10 cellular contexts compared by ENCODE assay signal in the genomic region with DNA sequence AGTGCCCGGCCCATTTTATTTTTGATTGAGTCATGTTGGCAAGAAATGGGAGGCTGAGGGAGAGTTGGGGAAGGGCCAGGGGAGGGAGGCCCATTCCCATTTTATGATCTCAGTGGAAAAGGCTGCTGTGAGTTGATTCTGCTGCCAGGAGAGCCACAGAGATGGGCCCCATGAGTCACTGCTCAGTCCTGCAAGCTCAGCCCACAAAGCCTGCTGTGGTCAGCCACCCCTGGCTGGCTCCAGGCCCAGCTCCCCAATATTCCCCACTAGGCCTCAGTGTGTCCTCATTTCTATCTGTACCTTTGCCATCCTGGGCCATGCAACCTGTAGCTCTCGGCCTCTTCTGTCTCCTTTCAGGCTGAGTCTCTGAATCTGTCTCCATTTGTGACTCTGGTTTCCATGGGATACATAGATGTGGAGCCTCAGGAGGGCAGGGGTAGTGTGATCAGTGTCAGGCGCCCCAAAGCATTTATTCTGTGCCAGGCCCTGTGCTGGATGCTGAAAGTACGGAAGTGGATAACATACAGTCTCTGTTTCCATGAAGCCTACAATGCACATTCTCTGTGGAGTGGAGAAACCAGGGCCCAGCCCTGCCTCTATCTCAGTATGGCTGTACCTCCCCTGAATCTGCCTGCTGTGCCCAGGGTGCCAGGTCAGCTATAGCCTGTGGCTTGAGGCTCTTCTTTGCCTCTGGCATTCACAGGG. TPM values are rescaled to one million over a fixed set of nuclear protein-coding genes. Genes with fewer than 3 reads are reported as not detected.
DNase-seq lines count a peak whose midpoint lies in the region; ATAC-seq and TF ChIP-seq lines count a peak whose summit lies in the region.
"Had no signal": no experiment of that assay in that cellular context is flagged by ENCODE, and none has a peak within 500 bp of the region (broad histone marks: within the 10 kb centered on the region; RNA-seq: fewer than 3 reads in every experiment).

No MANE protein-coding gene starts in this region.

- H3K4me3 ChIP-seq in OCI-LY1 (ENCODE audit: low read depth, low read length, poor library complexity, severe bottlenecking), result peak overlapping the region; percentile 78

- intact Hi-C loops in dendritic cell treated with granulocyte-macrophage colony-stimulating factor and Interleukin-4, amounts not matched to agents 40 ng/mL and 50 ng/mL, for 4 days (cut with micrococcal nuclease), result loop anchor here (5.0 kb wide), 1 partner anchor 115 kb away; a partner anchor contains a TSS

- ATAC-seq in HG03457 (IDR thresholded peaks at IDR 0.05; ENCODE audit: unreplicated experiment), result no peak
- ATAC-seq in GM18519 (IDR thresholded peaks at IDR 0.05; ENCODE audit: low FRiP score, unreplicated experiment), result no peak

- peak overlapping the region; percentile 72; the same call in 1 of the 2 replicates for H3K4me2 ChIP-seq in OCI-LY1 (ENCODE audit: low read length)

- peaks cover 20% of the 10 kb centered on the region for H3K4me1 Mint-ChIP-seq in dendritic cell treated with granulocyte-macrophage colony-stimulating factor and Interleukin-4, amounts not matched to agents 40 ng/mL and 50 ng/mL, for 4 days (ENCODE audit: low read depth)

- H3K27ac Mint-ChIP-seq in dendritic cell treated with granulocyte-macrophage colony-stimulating factor and Interleukin-4, amounts not matched to agents 40 ng/mL and 50 ng/mL, for 4 days, result no peak overlapping the region

- no peak overlapping the region for H3K27ac ChIP-seq in OCI-LY1 (ENCODE audit: low read depth, low read length, poor library complexity, severe bottlenecking)

- no peaks in the 10 kb centered on the region for H4K20me1 ChIP-seq in OCI-LY1 (ENCODE audit: insufficient read depth, low read length)

- no peak for TF ChIP-seq CTCF in OCI-LY1 (IDR thresholded peaks at IDR 0.05; ENCODE audit: low read length)

- peak overlapping the region; percentile 35 for H3K4me3 Mint-ChIP-seq in dendritic cell treated with granulocyte-macrophage colony-stimulating factor and Interleukin-4, amounts not matched to agents 40 ng/mL and 50 ng/mL, for 4 days

- peaks cover 9% of the 10 kb centered on the region for H3K36me3 ChIP-seq in OCI-LY1 (ENCODE audit: insufficient read depth, low read length)
- H3K36me3 ChIP-seq: pancreas had no signal

- peaks cover 2% of the 10 kb centered on the region for H3K27me3 Mint-ChIP-seq in dendritic cell treated with granulocyte-macrophage colony-stimulating factor and Interleukin-4, amounts not matched to agents 40 ng/mL and 50 ng/mL, for 4 days

- no peaks in the 10 kb centered on the region for H3K9me3 ChIP-seq in OCI-LY1 (ENCODE audit: low read length)
- H3K9me3 ChIP-seq: pancreas had no signal

- no peak overlapping the region for H2AFZ ChIP-seq in OCI-LY1 (ENCODE audit: low read length)

- in situ Hi-C loops in Caki2 (cut with HindIII; ENCODE audit: low pct_unique_long_range_greater_than_20kb, low sequenced_read_pairs), result no loop called here

- peak; percentile 95 for DNase-seq in Caki2 (ENCODE audit: low read depth)
- peak; percentile 97 for DNase-seq in non-pigmented ciliary epithelial cell (ENCODE audit: low read depth)
- DNase-seq in activated CD8-positive, alpha-beta memory T cell treated with anti-CD3 and anti-CD28 coated beads, Interleukin-2, amount 50 U/mL, for 4 hours, result no peak
- no peak for DNase-seq in NCI-H1417 treated with DMSO at 0.1 percent for 48 hours (lab: John Stamatoyannopoulos, UW)

- no peaks in the 10 kb centered on the region for H3K27me3 ChIP-seq in OCI-LY1 (ENCODE audit: insufficient read depth, low read length)
- H3K27me3 ChIP-seq: pancreas had no signal

- no peaks in the 10 kb centered on the region for H3K9me3 Mint-ChIP-seq in dendritic cell treated with granulocyte-macrophage colony-stimulating factor and Interleukin-4, amounts not matched to agents 40 ng/mL and 50 ng/mL, for 4 days

- H3K4me1 ChIP-seq in OCI-LY1 (ENCODE audit: insufficient read depth, low read length, severe bottlenecking), result peaks cover 9% of the 10 kb centered on the region

- no peak overlapping the region; the same call in 1 of the 2 replicates for H3K9ac ChIP-seq in OCI-LY1 (ENCODE audit: low read length)

- H3K9me2 ChIP-seq in OCI-LY1 (ENCODE audit: low read depth, low read length), result no peaks in the 10 kb centered on the region

- H3F3A ChIP-seq in OCI-LY1 (ENCODE audit: insufficient read depth, low read length), result no peaks in the 10 kb centered on the region

- H3K36me3 Mint-ChIP-seq in dendritic cell treated with granulocyte-macrophage colony-stimulating factor and Interleukin-4, amounts not matched to agents 40 ng/mL and 50 ng/mL, for 4 days (ENCODE audit: low read depth), result peaks cover 8% of the 10 kb centered on the region

- H3K79me2 ChIP-seq in OCI-LY1 (ENCODE audit: insufficient read depth, low read length), result no peaks in the 10 kb centered on the region

RNA-seq across cellular contexts. Expression of a gene that starts 1.9 kb away (rescaled TPM):
- total RNA-seq in Caki2 (2014; rRNA removed; shearing (Covaris generic); ENCODE audit: low replicate concordance), result 20.5 and 21.2 TPM in 2 replicates

RNA-seq across cellular contexts. Expression of a gene that starts 28.7 kb away (rescaled TPM):
- total RNA-seq in Caki2 (2014; rRNA removed; shearing (Covaris generic); ENCODE audit: low replicate concordance), result not detected in 2 replicates

RNA-seq across cellular contexts. Expression of a gene that starts 30.2 kb away (rescaled TPM):
- 4.1 and 6.2 TPM in 2 replicates for total RNA-seq in Caki2 (2014; rRNA removed; shearing (Covaris generic); ENCODE audit: low replicate concordance)

RNA-seq across cellular contexts. Expression of a gene that starts 49.1 kb away (rescaled TPM):
- total RNA-seq in Caki2 (2014; rRNA removed; shearing (Covaris generic); ENCODE audit: low replicate concordance), result 0.49 and 5.7 TPM in 2 replicates
- total RNA-seq: NCI-H460 had no signal

RNA-seq across cellular contexts. Expression of a gene that starts 49.2 kb away (rescaled TPM):
- total RNA-seq in Caki2 (2014; rRNA removed; shearing (Covaris generic); ENCODE audit: low replicate concordance), result 0.37 TPM in 1 of 2 replicates, not detected in the other
- total RNA-seq: NCI-H460 had no signal

Comparison
In these comparisons a context has a peak if more than half of its experiments do, and no peak if none do; other contexts are left out.
1. DNase-seq: peak in Caki2 (single experiment) and non-pigmented ciliary epithelial cell (single experiment); none in activated CD8-positive, alpha-beta memory T cell treated with anti-CD3 and anti-CD28 coated beads, Interleukin-2, amount 50 U/mL, for 4 hours (single experiment) and NCI-H1417 treated with DMSO at 0.1 percent for 48 hours (single experiment).